ENCODE assay signal across 23 cellular contexts in the genomic region with DNA sequence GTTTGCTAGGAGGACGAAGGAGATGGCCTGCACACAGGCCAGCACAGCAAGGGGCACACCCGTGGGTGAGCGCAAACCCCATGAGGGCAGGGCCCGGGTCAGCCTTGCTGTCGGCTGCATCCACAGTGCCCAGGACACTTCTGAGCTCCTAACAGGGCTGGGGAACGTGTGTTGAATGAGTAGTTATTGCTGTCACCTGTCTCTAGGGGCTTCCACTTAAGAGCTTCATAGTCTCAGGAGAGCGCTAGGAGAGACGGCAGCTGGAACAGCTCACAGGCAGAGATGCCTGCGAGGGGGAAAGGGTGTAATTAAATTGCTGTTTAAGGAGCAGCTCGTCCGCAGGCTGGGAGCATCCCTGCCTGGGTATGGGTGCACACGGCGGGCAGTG.
DNase-seq lines count a peak whose midpoint lies in the region; TF ChIP-seq lines count a peak whose summit lies in the region.
"Had no signal": no experiment of that assay in that cellular context is flagged by ENCODE, and none has a peak within 500 bp of the region (broad histone marks: within the 10 kb centered on the region; RNA-seq: fewer than 3 reads in every experiment).

No MANE protein-coding gene starts in this region.

- H3K36me3 Mint-ChIP-seq in brain (no peaks in the 10 kb centered on the region), progenitor cell of endocrine pancreas (ENCODE audit: insufficient read depth) (no peaks in the 10 kb centered on the region)
- H3K36me3 Mint-ChIP-seq: activated naive CD4-positive, alpha-beta T cell treated with anti-CD3 and anti-CD28 coated beads, Interleukin-2, amount 50 U/mL, for 24 hours; naive thymus-derived CD4-positive, alpha-beta T cell; stimulated activated effector memory CD8-positive, alpha-beta T cell treated with anti-CD3 and anti-CD28 coated beads, Interleukin-12 subunit alpha, Interleukin-12 subunit beta, amount 100 ng/mL, for 72 hours had no signal

- H3K27ac Mint-ChIP-seq in brain (peak overlapping the region in 3 of 5 experiments; percentile 31 to 92 (median 89)), progenitor cell of endocrine pancreas (peak overlapping the region; percentile 20)
- H3K27ac Mint-ChIP-seq: activated naive CD4-positive, alpha-beta T cell treated with anti-CD3 and anti-CD28 coated beads, Interleukin-2, amount 50 U/mL, for 24 hours; dendritic cell treated with granulocyte-macrophage colony-stimulating factor and Interleukin-4, amounts not matched to agents 40 ng/mL and 50 ng/mL, for 4 days; naive thymus-derived CD4-positive, alpha-beta T cell; stimulated activated effector memory CD8-positive, alpha-beta T cell treated with anti-CD3 and anti-CD28 coated beads, Interleukin-12 subunit alpha, Interleukin-12 subunit beta, amount 100 ng/mL, for 72 hours had no signal

- H3K9me3 Mint-ChIP-seq in brain, result peaks cover 0 to 3% (median 0%) of the 10 kb centered on the region in 5 experiments
- H3K9me3 Mint-ChIP-seq in progenitor cell of endocrine pancreas (ENCODE audit: low read depth), result peaks cover 2% of the 10 kb centered on the region
- H3K9me3 Mint-ChIP-seq: activated naive CD4-positive, alpha-beta T cell treated with anti-CD3 and anti-CD28 coated beads, Interleukin-2, amount 50 U/mL, for 24 hours; dendritic cell treated with granulocyte-macrophage colony-stimulating factor and Interleukin-4, amounts not matched to agents 40 ng/mL and 50 ng/mL, for 4 days; stimulated activated effector memory CD8-positive, alpha-beta T cell treated with anti-CD3 and anti-CD28 coated beads, Interleukin-12 subunit alpha, Interleukin-12 subunit beta, amount 100 ng/mL, for 72 hours had no signal

- DNase-seq in NCI-H1092 treated with DMSO at 0.1 percent for 48 hours (lab: John Stamatoyannopoulos, UW) (peak; percentile 11), NCI-H1092 (lab: John Stamatoyannopoulos, UW) (no peak), NCI-H2107 (lab: John Stamatoyannopoulos, UW) (peak; percentile 5), progenitor cell of endocrine pancreas (ENCODE audit: low spot score, unreplicated experiment) (no peak), retina (no peak), NCI-H1694 (lab: John Stamatoyannopoulos, UW) (no peak)
- DNase-seq in activated T-cell treated with anti-CD3 and anti-CD28 coated beads, Interleukin-2, amount 50 U/mL, for 48 hours, result no peak
- DNase-seq: activated CD4-positive, alpha-beta T cell treated with anti-CD3 and anti-CD28 coated beads, Interleukin-2, amount 50 U/mL, for 1 hour; activated T-cell treated with anti-CD3 and anti-CD28 coated beads for 4 hours; C1 segment of cervical spinal cord; DMS 273 treated with DMSO at 0.1 percent for 48 hours; gastrocnemius medialis; GOT3; IMR-90; naive thymus-derived CD4-positive, alpha-beta T cell; NCI-H446 treated with DMSO at 0.1 percent for 48 hours; Peyer's patch; SW 1271; trophoblast cell had no signal

- TF ChIP-seq CTCF in brain (conservative IDR thresholded peaks at IDR 0.05), result no peak
- no peak for TF ChIP-seq CTCF in progenitor cell of endocrine pancreas (IDR thresholded peaks at IDR 0.05; ENCODE audit: unreplicated experiment)

- H3K4me3 Mint-ChIP-seq in brain, result peak overlapping the region in 1 of 5 experiments; percentile 34
- no peak overlapping the region for H3K4me3 Mint-ChIP-seq in progenitor cell of endocrine pancreas (ENCODE audit: low read depth)
- H3K4me3 Mint-ChIP-seq: activated naive CD4-positive, alpha-beta T cell treated with anti-CD3 and anti-CD28 coated beads, Interleukin-2, amount 50 U/mL, for 24 hours; dendritic cell treated with granulocyte-macrophage colony-stimulating factor and Interleukin-4, amounts not matched to agents 40 ng/mL and 50 ng/mL, for 4 days; naive thymus-derived CD4-positive, alpha-beta T cell; stimulated activated effector memory CD8-positive, alpha-beta T cell treated with anti-CD3 and anti-CD28 coated beads, Interleukin-12 subunit alpha, Interleukin-12 subunit beta, amount 100 ng/mL, for 72 hours had no signal

- H3K27me3 Mint-ChIP-seq in brain (peaks cover 6% of the 10 kb centered on the region), progenitor cell of endocrine pancreas (peaks cover 78% of the 10 kb centered on the region)
- H3K27me3 Mint-ChIP-seq: activated naive CD4-positive, alpha-beta T cell treated with anti-CD3 and anti-CD28 coated beads, Interleukin-2, amount 50 U/mL, for 24 hours had no signal

- H3K4me1 Mint-ChIP-seq in brain, result peaks cover 62% of the 10 kb centered on the region
- H3K4me1 Mint-ChIP-seq in progenitor cell of endocrine pancreas (ENCODE audit: low read depth), result peaks cover 6% of the 10 kb centered on the region
- H3K4me1 Mint-ChIP-seq: activated naive CD4-positive, alpha-beta T cell treated with anti-CD3 and anti-CD28 coated beads, Interleukin-2, amount 50 U/mL, for 24 hours; stimulated activated effector memory CD8-positive, alpha-beta T cell treated with anti-CD3 and anti-CD28 coated beads, Interleukin-12 subunit alpha, Interleukin-12 subunit beta, amount 100 ng/mL, for 72 hours had no signal

Comparison
In these comparisons a context has a peak if more than half of its experiments do, and no peak if none do; other contexts are left out.
1. DNase-seq: peak in NCI-H1092 treated with DMSO at 0.1 percent for 48 hours (single experiment) and NCI-H2107 (single experiment); none in NCI-H1092 (single experiment), progenitor cell of endocrine pancreas (single experiment), retina (single experiment), activated T-cell treated with anti-CD3 and anti-CD28 coated beads, Interleukin-2, amount 50 U/mL, for 48 hours (0 of 2) and NCI-H1694 (single experiment).